In genomic region chr19:45428385-45429231, GRCh38 we compare ENCODE assay signal across 8 cellular contexts. TPM values are rescaled to one million over a fixed set of nuclear protein-coding genes. Genes with fewer than 3 reads are reported as not detected.
DNase-seq lines count a peak whose midpoint lies in the region; ATAC-seq and TF ChIP-seq lines count a peak whose summit lies in the region.

No MANE protein-coding gene starts in this region.

- TF ChIP-seq CTCF in BE2C (IDR thresholded peaks at IDR 0.05; ENCODE audit: low read depth, low read length) (peak; percentile 32), HFF-Myc (IDR thresholded peaks at IDR 0.05; ENCODE audit: low read depth, low read length, missing control alignments) (peak; percentile 42), gastrocnemius medialis (IDR thresholded peaks at IDR 0.05 in 4 of 5, conservative IDR thresholded peaks at IDR 0.05 in 1 of 5) (peak; percentile 32 to 60 (median 51))

- ATAC-seq in left ventricle myocardium superior (peak; percentile 80), gastrocnemius medialis (peak; percentile 34 to 36), HG03439 (IDR thresholded peaks at IDR 0.05; ENCODE audit: unreplicated experiment) (no peak), GM18873 (IDR thresholded peaks at IDR 0.05; ENCODE audit: low FRiP score, unreplicated experiment) (no peak), HG02973 (IDR thresholded peaks at IDR 0.05; ENCODE audit: unreplicated experiment) (no peak)

- peak overlapping the region; percentile 75 for H3K4me3 Mint-ChIP-seq in activated naive CD8-positive, alpha-beta T cell treated with anti-CD3 and anti-CD28 coated beads for 36 hours

- H3K4me1 Mint-ChIP-seq in activated naive CD8-positive, alpha-beta T cell treated with anti-CD3 and anti-CD28 coated beads for 36 hours: peaks cover 22% of the 10 kb centered on the region

- intact Hi-C loops in left ventricle myocardium superior (cut with micrococcal nuclease): no loop called here
- intact Hi-C loops in gastrocnemius medialis (cut with DNase I; ENCODE audit: low total_unique reads): loop anchor here (2.0 to 10.0 kb wide), 4 partner anchors 14 to 286 kb away; partner anchors contain the start of gene OPA3

- DNase-seq in BE2C: peak; percentile 55
- no peak for DNase-seq in HFF-Myc (ENCODE audit: extremely low read depth, low read depth)
- peak; percentile 42 for DNase-seq in activated naive CD8-positive, alpha-beta T cell treated with anti-CD3 and anti-CD28 coated beads for 36 hours
- peak; percentile 86 for DNase-seq in left ventricle myocardium superior
- peak; percentile 34 to 74 for DNase-seq in gastrocnemius medialis

- H3K4me1 ChIP-seq in BE2C (no peaks in the 10 kb centered on the region), gastrocnemius medialis (peaks cover 25 to 27% of the 10 kb centered on the region in 2 donors)

- TF ChIP-seq POLR2A in gastrocnemius medialis (IDR thresholded peaks at IDR 0.05): peak; percentile 67 to 81

- no peaks in the 10 kb centered on the region for H3K9me3 ChIP-seq in BE2C
- H3K9me3 ChIP-seq in gastrocnemius medialis: no peaks in the 10 kb centered on the region

- H3K27me3 ChIP-seq in BE2C (peaks cover 7% of the 10 kb centered on the region), gastrocnemius medialis (no peaks in the 10 kb centered on the region)

- H3K27ac ChIP-seq in gastrocnemius medialis: peak overlapping the region; percentile 87 to 96 (median 92)

- no peak overlapping the region for H3K27ac Mint-ChIP-seq in activated naive CD8-positive, alpha-beta T cell treated with anti-CD3 and anti-CD28 coated beads for 36 hours

- in situ Hi-C loops in gastrocnemius medialis (cut with MboI; ENCODE audit: low sequenced_read_pairs in 4 of 4): no loop called here

- no peaks in the 10 kb centered on the region for H3K9me3 Mint-ChIP-seq in activated naive CD8-positive, alpha-beta T cell treated with anti-CD3 and anti-CD28 coated beads for 36 hours

- H3K4me3 ChIP-seq in BE2C (ENCODE audit: low read depth, low read length) (peak overlapping the region; percentile 43), HFF-Myc (replicated peaks; ENCODE audit: low read depth, low read length) (peak overlapping the region; percentile 46), gastrocnemius medialis (peak overlapping the region; percentile 61 to 87 (median 62))

- no peaks in the 10 kb centered on the region for H3K36me3 Mint-ChIP-seq in activated naive CD8-positive, alpha-beta T cell treated with anti-CD3 and anti-CD28 coated beads for 36 hours

- H3K36me3 ChIP-seq in BE2C: no peaks in the 10 kb centered on the region
- no peaks in the 10 kb centered on the region for H3K36me3 ChIP-seq in gastrocnemius medialis

- peaks cover 17% of the 10 kb centered on the region for H3K27me3 Mint-ChIP-seq in activated naive CD8-positive, alpha-beta T cell treated with anti-CD3 and anti-CD28 coated beads for 36 hours

RNA-seq across cellular contexts. Expression of gene ERCC1, which starts 4.9 kb away (rescaled TPM):
- polyA plus RNA-seq in BE2C (2012; ENCODE audit: insufficient read depth, insufficient read length, low read depth): 120 TPM
- total RNA-seq in activated naive CD8-positive, alpha-beta T cell treated with anti-CD3 and anti-CD28 coated beads for 36 hours: 10 to 100 TPM; 50.0 to 53.2 TPM
- total RNA-seq in left ventricle myocardium superior (150 TPM), gastrocnemius medialis (100 to 1,000 TPM in 2 of 4 donors, 10 to 100 TPM in 2; 92.1 to 185 (median 103) TPM)

RNA-seq across cellular contexts. Expression of gene POLR1G, which starts 22.2 kb away (rescaled TPM):
- polyA plus RNA-seq in BE2C (2012; ENCODE audit: insufficient read depth, insufficient read length, low read depth): 16.9 TPM
- 10 to 100 TPM; 27.0 to 27.1 TPM for total RNA-seq in activated naive CD8-positive, alpha-beta T cell treated with anti-CD3 and anti-CD28 coated beads for 36 hours
- 7.0 TPM for total RNA-seq in left ventricle myocardium superior
- 1 to 10 TPM; 5.1 to 8.3 (median 5.8) TPM for total RNA-seq in gastrocnemius medialis

RNA-seq across cellular contexts. Expression of gene PPP1R13L, which starts 23.7 kb away (rescaled TPM):
- polyA plus RNA-seq in BE2C (2012; ENCODE audit: insufficient read depth, insufficient read length, low read depth): 0.77 TPM
- total RNA-seq in activated naive CD8-positive, alpha-beta T cell treated with anti-CD3 and anti-CD28 coated beads for 36 hours: 1 to 10 TPM; 3.6 to 4.7 TPM
- total RNA-seq in left ventricle myocardium superior: 222 TPM
- total RNA-seq in gastrocnemius medialis: 1 to 10 TPM; 1.1 to 6.9 (median 1.5) TPM

RNA-seq across cellular contexts. Expression of gene FOSB, which starts 39.2 kb away (rescaled TPM):
- polyA plus RNA-seq in BE2C (2012; ENCODE audit: insufficient read depth, insufficient read length, low read depth): 1.1 TPM
- total RNA-seq in activated naive CD8-positive, alpha-beta T cell treated with anti-CD3 and anti-CD28 coated beads for 36 hours: 10 to 100 TPM in 1 of 2 experiments, 1 to 10 TPM in 1; 9.7 to 10.5 TPM
- total RNA-seq in left ventricle myocardium superior (0.79 TPM), gastrocnemius medialis (1 to 10 TPM in 2 of 4 donors, under 1 TPM in 1, not detected in 1; 0.17 to 1.8 (median 1.6) TPM)

RNA-seq across cellular contexts. Expression of gene ERCC2, which starts 58.2 kb away (rescaled TPM):
- polyA plus RNA-seq in BE2C (2012; ENCODE audit: insufficient read depth, insufficient read length, low read depth): 23.3 TPM
- 10 to 100 TPM; 25.5 to 29.1 TPM for total RNA-seq in activated naive CD8-positive, alpha-beta T cell treated with anti-CD3 and anti-CD28 coated beads for 36 hours
- total RNA-seq in left ventricle myocardium superior (9.9 TPM), gastrocnemius medialis (1 to 10 TPM; 4.8 to 8.9 (median 7.2) TPM)

Comparison
In these comparisons a context has a peak if more than half of its experiments do, and no peak if none do; other contexts are left out.
1. ATAC-seq: peak in left ventricle myocardium superior (single experiment) and gastrocnemius medialis (2 of 2); none in HG03439 (single experiment), GM18873 (single experiment) and HG02973 (single experiment).
2. RNA of gene PPP1R13L, which starts 23.7 kb away (total RNA-seq): 222 TPM in left ventricle myocardium superior (single experiment); 3.6 to 4.7 TPM in activated naive CD8-positive, alpha-beta T cell treated with anti-CD3 and anti-CD28 coated beads for 36 hours and 1.1 to 6.9 TPM in gastrocnemius medialis; every median in the first group is over 10 times any median in the second.
3. Peak in every context shown above with its lines, with median percentiles within 50 percentile points of each other: H3K4me3 ChIP-seq and CTCF ChIP-seq.